ENCODE assay signal across 13 cellular contexts in the genomic region with DNA sequence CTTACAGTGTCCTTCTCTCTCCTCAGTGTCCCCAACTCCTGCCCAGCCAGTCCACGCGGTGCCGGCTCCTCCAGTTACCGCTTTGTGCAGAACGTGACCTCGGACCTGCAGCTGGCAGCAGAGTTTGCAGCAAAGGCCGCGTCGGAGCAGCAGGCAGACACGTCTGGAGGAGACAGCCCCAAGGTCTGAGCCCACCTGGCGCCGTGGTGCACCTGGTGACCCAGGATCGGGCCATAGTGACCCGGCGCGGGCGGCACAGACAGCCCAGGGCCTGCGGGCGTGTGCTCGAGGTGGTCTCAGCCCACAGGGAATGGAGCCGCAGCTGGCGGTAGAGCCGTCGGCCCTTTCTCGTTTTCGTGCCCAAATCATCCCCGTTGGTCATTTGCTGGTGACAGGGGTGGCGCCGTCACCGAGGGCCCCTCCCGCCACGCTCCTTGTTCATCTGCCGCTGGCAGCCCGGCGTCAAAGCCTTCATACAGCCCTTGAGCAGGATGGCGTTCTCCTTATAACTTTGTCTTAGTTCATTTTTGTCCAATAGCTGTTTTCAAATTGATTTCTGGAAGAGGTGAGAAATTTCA.
"Had no signal": no experiment of that assay in that cellular context is flagged by ENCODE, and none has a peak within 500 bp of the region (broad histone marks: within the 10 kb centered on the region; RNA-seq: fewer than 3 reads in every experiment).

No MANE protein-coding gene starts in this region.

- H3K27me3 Mint-ChIP-seq: activated CD4-positive, alpha-beta T cell treated with anti-CD3 and anti-CD28 coated beads for 36 hours; activated CD8-positive, alpha-beta T cell treated with anti-CD3 and anti-CD28 coated beads for 36 hours; activated naive CD4-positive, alpha-beta T cell treated with anti-CD3 and anti-CD28 coated beads, Interleukin-2, amount 10 ng/mL, durations not matched to agents 7 days and 5 days; activated naive CD8-positive, alpha-beta T cell treated with anti-CD3 and anti-CD28 coated beads for 36 hours had no signal

- H3K9me3 ChIP-seq: SJCRH30, SK-N-SH had no signal

- H3K4me3 ChIP-seq: SJCRH30 had no signal

- H3K27ac ChIP-seq: SJCRH30, WERI-Rb-1 had no signal

- H3K27ac Mint-ChIP-seq: activated CD4-positive, alpha-beta T cell treated with anti-CD3 and anti-CD28 coated beads for 36 hours; activated CD8-positive, alpha-beta T cell treated with anti-CD3 and anti-CD28 coated beads for 36 hours; activated naive CD4-positive, alpha-beta T cell treated with anti-CD3 and anti-CD28 coated beads, Interleukin-2, amount 10 ng/mL, durations not matched to agents 7 days and 5 days; activated naive CD8-positive, alpha-beta T cell treated with anti-CD3 and anti-CD28 coated beads for 36 hours; activated T-cell treated with anti-CD3 and anti-CD28 coated beads, Interleukin-2, amount 50 U/mL, for 72 hours; activated T-helper 2 cell treated with anti-CD3 and anti-CD28 coated beads, Interferon-gamma antibody, Interleukin-2, Interleukin-4, amounts not matched to agents 10 μg/mL and 5 μg/mL and 100 μg/mL, durations not matched to agents 14 hours and 24 hours and 36 hours had no signal

- H3K9me3 Mint-ChIP-seq: activated CD8-positive, alpha-beta T cell treated with anti-CD3 and anti-CD28 coated beads for 36 hours; activated naive CD4-positive, alpha-beta T cell treated with anti-CD3 and anti-CD28 coated beads, Interleukin-2, amount 10 ng/mL, durations not matched to agents 7 days and 5 days; activated naive CD8-positive, alpha-beta T cell treated with anti-CD3 and anti-CD28 coated beads for 36 hours; activated T-cell treated with anti-CD3 and anti-CD28 coated beads, Interleukin-2, amount 50 U/mL, for 72 hours; activated T-helper 2 cell treated with anti-CD3 and anti-CD28 coated beads, Interferon-gamma antibody, Interleukin-2, Interleukin-4, amounts not matched to agents 10 μg/mL and 5 μg/mL and 100 μg/mL, durations not matched to agents 14 hours and 24 hours and 36 hours had no signal

- H3K4me2 ChIP-seq: SK-N-SH had no signal

- H3K9ac ChIP-seq: SK-N-SH had no signal

- H3K27me3 ChIP-seq: SJCRH30 had no signal

- H3K4me1 ChIP-seq: SJCRH30 had no signal

- H3K4me3 Mint-ChIP-seq: activated CD4-positive, alpha-beta T cell treated with anti-CD3 and anti-CD28 coated beads for 36 hours; activated CD8-positive, alpha-beta T cell treated with anti-CD3 and anti-CD28 coated beads for 36 hours; activated naive CD4-positive, alpha-beta T cell treated with anti-CD3 and anti-CD28 coated beads, Interleukin-2, amount 10 ng/mL, durations not matched to agents 7 days and 5 days; activated naive CD8-positive, alpha-beta T cell treated with anti-CD3 and anti-CD28 coated beads for 36 hours; activated T-cell treated with anti-CD3 and anti-CD28 coated beads, Interleukin-2, amount 50 U/mL, for 72 hours had no signal

- DNase-seq: KG1, NCI-H2227 treated with DMSO at 0.1 percent for 48 hours, NCI-H446 treated with DMSO at 0.1 percent for 48 hours, NCI-H524 treated with DMSO at 0.1 percent for 48 hours had no signal
